In the genomic region with DNA sequence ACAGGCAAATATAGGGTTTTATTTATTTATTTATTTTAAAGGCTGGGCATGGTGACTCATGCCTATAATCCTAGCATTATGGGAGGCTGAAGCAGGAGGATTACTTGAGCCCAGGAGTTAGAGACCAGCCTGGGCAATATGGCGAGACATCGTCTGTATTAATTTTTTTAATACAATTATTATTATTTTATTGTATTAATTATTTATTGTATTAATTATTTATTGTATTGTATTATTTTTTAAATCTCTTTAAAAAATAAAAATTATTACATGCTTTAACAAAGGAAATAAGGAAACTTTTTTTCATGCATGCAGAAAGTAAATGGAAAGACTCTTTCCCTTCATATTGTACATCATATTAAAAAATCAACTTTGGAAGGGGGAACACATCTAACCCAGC, we compare ENCODE assay signal across 19 cellular contexts. TPM values are rescaled to one million over a fixed set of nuclear protein-coding genes. Genes with fewer than 3 reads are reported as not detected.
DNase-seq lines count a peak whose midpoint lies in the region; ATAC-seq and TF ChIP-seq lines count a peak whose summit lies in the region.
"Had no signal": no experiment of that assay in that cellular context is flagged by ENCODE, and none has a peak within 500 bp of the region (broad histone marks: within the 10 kb centered on the region; RNA-seq: fewer than 3 reads in every experiment).

No MANE protein-coding gene starts in this region.

- H3K9me2 ChIP-seq in PC-3 (replicated peaks; ENCODE audit: low read length) (no peaks in the 10 kb centered on the region), neural cell (ENCODE audit: insufficient read depth, low read length) (no peaks in the 10 kb centered on the region)

- no peak overlapping the region for H3K9ac ChIP-seq in PC-3 (ENCODE audit: low read length)
- H3K9ac ChIP-seq in neural cell (ENCODE audit: low read length), result no peak overlapping the region
- H3K9ac ChIP-seq: BLaER1 had no signal

- H3K9me3 Mint-ChIP-seq in brain, result no peaks in the 10 kb centered on the region
- H3K9me3 Mint-ChIP-seq: CD4-positive, alpha-beta T cell; CD8-positive, alpha-beta T cell had no signal

- no peaks in the 10 kb centered on the region for H3F3A ChIP-seq in PC-3 (ENCODE audit: low read length, unreplicated experiment)
- no peaks in the 10 kb centered on the region for H3F3A ChIP-seq in neural cell (ENCODE audit: insufficient read depth, low read length, poor library complexity, severe bottlenecking)

- CTCF ChIA-PET in PC-3 (lab: Charles Lee), result no interaction called here

- WGBS in suprapubic skin, result 96% methylated on average over 2 of the region's 2 CpGs

- H3K4me1 Mint-ChIP-seq in brain, result peaks cover 49% of the 10 kb centered on the region

- H3K79me2 ChIP-seq in PC-3 (ENCODE audit: low read length), result no peaks in the 10 kb centered on the region
- peaks cover 43% of the 10 kb centered on the region for H3K79me2 ChIP-seq in neural cell (replicated peaks; ENCODE audit: insufficient read depth, low read length)

- no peak for TF ChIP-seq RAD21 in neural cell (conservative IDR thresholded peaks at IDR 0.05)

- H3K27ac ChIP-seq in PC-3 (ENCODE audit: low read length) (no peak overlapping the region), neural cell (ENCODE audit: low read length) (no peak overlapping the region), suprapubic skin (no peak overlapping the region)
- H3K27ac ChIP-seq: BLaER1 had no signal

- no peak overlapping the region for H2AFZ ChIP-seq in PC-3 (ENCODE audit: low read length)
- no peak overlapping the region for H2AFZ ChIP-seq in neural cell (ENCODE audit: low read depth, low read length)

- peaks cover 30% of the 10 kb centered on the region for H3K27me3 Mint-ChIP-seq in brain

- TF ChIP-seq EP300 in neural cell (conservative IDR thresholded peaks at IDR 0.05; ENCODE audit: poor library complexity, severe bottlenecking), result no peak
- TF ChIP-seq EP300 in suprapubic skin (IDR thresholded peaks at IDR 0.05), result no peak

- H3K4me3 ChIP-seq in PC-3 (ENCODE audit: low read length) (no peak overlapping the region), neural cell (ENCODE audit: low read length) (peak overlapping the region; percentile 95), suprapubic skin (no peak overlapping the region)
- H3K4me3 ChIP-seq: BLaER1, GM12878 had no signal

- BruUV-seq in PC-3 (replicated peaks; lab: Mats Ljungman, UMichigan), result no TSS peak

- no peak for TF ChIP-seq CTCF in PC-3 (conservative IDR thresholded peaks at IDR 0.05; ENCODE audit: low read depth, low read length)
- no peak for TF ChIP-seq CTCF in brain (conservative IDR thresholded peaks at IDR 0.05)
- TF ChIP-seq CTCF in neural cell (IDR thresholded peaks at IDR 0.05; ENCODE audit: poor library complexity, severe bottlenecking), result no peak
- TF ChIP-seq CTCF in suprapubic skin (IDR thresholded peaks at IDR 0.05), result no peak

- intact Hi-C loops in PC-3 (cut with micrococcal nuclease), result no loop called here

- H3K9me3 ChIP-seq in PC-3 (ENCODE audit: low read length), result no peaks in the 10 kb centered on the region
- H3K9me3 ChIP-seq in neural cell (ENCODE audit: low read length), result no peaks in the 10 kb centered on the region
- H3K9me3 ChIP-seq in suprapubic skin, result no peaks in the 10 kb centered on the region
- H3K9me3 ChIP-seq: BE2C, Caco-2 had no signal

- H3K4me2 ChIP-seq in PC-3 (ENCODE audit: low read length) (no peak overlapping the region), neural cell (ENCODE audit: low read length) (no peak overlapping the region)
- H3K4me2 ChIP-seq: BLaER1 had no signal

- H3K4me3 Mint-ChIP-seq in brain, result peak overlapping the region in 4 of 5 experiments; percentile 52 to 93 (median 88)
- H3K4me3 Mint-ChIP-seq: CD4-positive, alpha-beta T cell; CD8-positive, alpha-beta T cell had no signal

- H3K27ac Mint-ChIP-seq in brain, result no peak overlapping the region
- H3K27ac Mint-ChIP-seq: CD14-positive monocyte; CD4-positive, alpha-beta T cell; CD8-positive, alpha-beta T cell had no signal

- H3K36me3 Mint-ChIP-seq in brain, result peaks cover 10% of the 10 kb centered on the region
- H3K36me3 Mint-ChIP-seq: CD8-positive, alpha-beta T cell had no signal

- DNase-seq in PC-3 (peak; percentile 18), CD1c-positive myeloid dendritic cell (ENCODE audit: extremely low spot score) (no peak), suprapubic skin (ENCODE audit: low spot score in 2 of 2) (no peak)
- no peak for DNase-seq in activated CD4-positive, alpha-beta T cell treated with anti-CD3 and anti-CD28 coated beads, Interleukin-2, amount 50 U/mL, for 1 hour
- DNase-seq: 8988T; ACHN; BE2C; C1 segment of cervical spinal cord; Caco-2; Calu3; CD4-positive, alpha-beta T cell; CD8-positive, alpha-beta T cell; DMS79 treated with DMSO at 0.1 percent for 48 hours; GDM1 had no signal

- POLR2A ChIA-PET in PC-3 (lab: Charles Lee; ENCODE audit: unreplicated experiment), result interaction anchor here (0.6 kb wide), 1 partner anchor 11 kb away, joined by 4 read pairs; no protein-coding TSS in a partner anchor

- no peak for ATAC-seq in PC-3
- ATAC-seq: CD8-positive, alpha-beta T cell; GM12878 had no signal

- H4K20me1 ChIP-seq in PC-3 (ENCODE audit: low read length) (no peaks in the 10 kb centered on the region), neural cell (ENCODE audit: insufficient read depth) (no peaks in the 10 kb centered on the region)
- H4K20me1 ChIP-seq: BLaER1 had no signal

- H3K4me1 ChIP-seq in PC-3 (ENCODE audit: insufficient read depth, low read length), result peaks cover 10% of the 10 kb centered on the region; the same call in 1 of the 2 replicates
- H3K4me1 ChIP-seq in suprapubic skin, result peaks cover 19% of the 10 kb centered on the region
- H3K4me1 ChIP-seq: Caco-2 had no signal

- H3K27me3 ChIP-seq in PC-3 (ENCODE audit: low read length) (peaks cover 85% of the 10 kb centered on the region), neural cell (ENCODE audit: insufficient read depth, low read depth, low read length) (peaks cover 5% of the 10 kb centered on the region), suprapubic skin (peaks cover 30% of the 10 kb centered on the region)
- H3K27me3 ChIP-seq: BE2C had no signal

- H3K36me3 ChIP-seq in PC-3 (ENCODE audit: low read depth, low read length), result no peaks in the 10 kb centered on the region
- peaks cover 7% of the 10 kb centered on the region for H3K36me3 ChIP-seq in neural cell (ENCODE audit: insufficient read depth, low read length)
- H3K36me3 ChIP-seq in suprapubic skin, result no peaks in the 10 kb centered on the region
- H3K36me3 ChIP-seq: BLaER1 had no signal

- TF ChIP-seq POLR2A in suprapubic skin (IDR thresholded peaks at IDR 0.05), result no peak

TF ChIP-seq in neural cell, 6 proteins besides CTCF, POLR2A, EP300 and RAD21:
- TF ChIP-seq, protein P1, sequence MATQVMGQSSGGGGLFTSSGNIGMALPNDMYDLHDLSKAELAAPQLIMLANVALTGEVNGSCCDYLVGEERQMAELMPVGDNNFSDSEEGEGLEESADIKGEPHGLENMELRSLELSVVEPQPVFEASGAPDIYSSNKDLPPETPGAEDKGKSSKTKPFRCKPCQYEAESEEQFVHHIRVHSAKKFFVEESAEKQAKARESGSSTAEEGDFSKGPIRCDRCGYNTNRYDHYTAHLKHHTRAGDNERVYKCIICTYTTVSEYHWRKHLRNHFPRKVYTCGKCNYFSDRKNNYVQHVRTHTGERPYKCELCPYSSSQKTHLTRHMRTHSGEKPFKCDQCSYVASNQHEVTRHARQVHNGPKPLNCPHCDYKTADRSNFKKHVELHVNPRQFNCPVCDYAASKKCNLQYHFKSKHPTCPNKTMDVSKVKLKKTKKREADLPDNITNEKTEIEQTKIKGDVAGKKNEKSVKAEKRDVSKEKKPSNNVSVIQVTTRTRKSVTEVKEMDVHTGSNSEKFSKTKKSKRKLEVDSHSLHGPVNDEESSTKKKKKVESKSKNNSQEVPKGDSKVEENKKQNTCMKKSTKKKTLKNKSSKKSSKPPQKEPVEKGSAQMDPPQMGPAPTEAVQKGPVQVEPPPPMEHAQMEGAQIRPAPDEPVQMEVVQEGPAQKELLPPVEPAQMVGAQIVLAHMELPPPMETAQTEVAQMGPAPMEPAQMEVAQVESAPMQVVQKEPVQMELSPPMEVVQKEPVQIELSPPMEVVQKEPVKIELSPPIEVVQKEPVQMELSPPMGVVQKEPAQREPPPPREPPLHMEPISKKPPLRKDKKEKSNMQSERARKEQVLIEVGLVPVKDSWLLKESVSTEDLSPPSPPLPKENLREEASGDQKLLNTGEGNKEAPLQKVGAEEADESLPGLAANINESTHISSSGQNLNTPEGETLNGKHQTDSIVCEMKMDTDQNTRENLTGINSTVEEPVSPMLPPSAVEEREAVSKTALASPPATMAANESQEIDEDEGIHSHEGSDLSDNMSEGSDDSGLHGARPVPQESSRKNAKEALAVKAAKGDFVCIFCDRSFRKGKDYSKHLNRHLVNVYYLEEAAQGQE (IDR thresholded peaks at IDR 0.05; ENCODE audit: borderline replicate concordance), result no peak
- TF ChIP-seq EZH2 (IDR thresholded peaks at IDR 0.05; ENCODE audit: borderline replicate concordance, insufficient read depth, low read length, poor library complexity, severe bottlenecking) (no peak), MXI1 (conservative IDR thresholded peaks at IDR 0.05; ENCODE audit: poor library complexity, severe bottlenecking) (no peak), POLR2AphosphoS5 (IDR thresholded peaks at IDR 0.05) (no peak), SMC3 (conservative IDR thresholded peaks at IDR 0.05; ENCODE audit: poor library complexity) (no peak), TAF1 (IDR thresholded peaks at IDR 0.05; ENCODE audit: low read depth) (no peak)

RNA-seq across cellular contexts. Expression of gene SCN3B, which starts 3.5 kb away (rescaled TPM):
- total RNA-seq in PC-3 (2014; rRNA removed), result 0.23 and 0.26 TPM in 2 replicates
- 17.7 TPM for polyA plus RNA-seq in brain (ENCODE audit: insufficient read depth, low read depth, low replicate concordance)
- 42.1 and 46.3 TPM in 2 replicates for polyA plus RNA-seq in neural cell
- polyA minus RNA-seq in neural cell, result 90.1 and 114 TPM in 2 replicates
- total RNA-seq in suprapubic skin, result 1 to 10 TPM in 2 of 4 donors, under 1 TPM in 2; 0.42 to 1.9 (median 0.98) TPM
- total RNA-seq: CD4-positive, alpha-beta T cell; CD8-positive, alpha-beta T cell; GM12878 had no signal
- polyA plus RNA-seq: CD14-positive monocyte had no signal
